Comparison of ENCODE assay signal across 15 cellular contexts in genomic region chr3:162643245-162643644, GRCh38.
"Had no signal": no experiment of that assay in that cellular context is flagged by ENCODE, and none has a peak within 500 bp of the region (broad histone marks: within the 10 kb centered on the region; RNA-seq: fewer than 3 reads in every experiment).

No MANE protein-coding gene starts in this region.

- H3K27ac Mint-ChIP-seq: activated naive CD4-positive, alpha-beta T cell treated with anti-CD3 and anti-CD28 coated beads, Interleukin-2, amount 10 ng/mL, durations not matched to agents 7 days and 5 days; activated T-helper 2 cell treated with anti-CD3 and anti-CD28 coated beads, Interferon-gamma antibody, Interleukin-2, Interleukin-4, amounts not matched to agents 10 μg/mL and 5 μg/mL and 100 μg/mL, durations not matched to agents 14 hours and 24 hours and 36 hours had no signal

- H3K27me3 ChIP-seq: adrenal gland, body of pancreas, tibial artery, vagina had no signal

- H3K36me3 ChIP-seq: adrenal gland, tibial artery, vagina had no signal

- H3K4me3 ChIP-seq: adrenal gland, body of pancreas, tibial artery, vagina had no signal

- H3K27ac ChIP-seq: adrenal gland, body of pancreas, epithelial cell of prostate, tibial artery, vagina had no signal

- H3K4me3 Mint-ChIP-seq: activated naive CD4-positive, alpha-beta T cell treated with anti-CD3 and anti-CD28 coated beads, Interleukin-2, amount 10 ng/mL, durations not matched to agents 7 days and 5 days; central memory CD8-positive, alpha-beta T cell; neural crest cell had no signal

- H3K9me3 ChIP-seq: adrenal gland, vagina had no signal

- ATAC-seq: body of pancreas had no signal

- H3K27me3 Mint-ChIP-seq: activated naive CD4-positive, alpha-beta T cell treated with anti-CD3 and anti-CD28 coated beads, Interleukin-2, amount 10 ng/mL, durations not matched to agents 7 days and 5 days; central memory CD8-positive, alpha-beta T cell had no signal

- H3K36me3 Mint-ChIP-seq: activated naive CD4-positive, alpha-beta T cell treated with anti-CD3 and anti-CD28 coated beads, Interleukin-2, amount 10 ng/mL, durations not matched to agents 7 days and 5 days had no signal

- DNase-seq: activated CD4-positive, alpha-beta T cell treated with anti-CD3 and anti-CD28 coated beads, Interleukin-2, amount 50 U/mL, for 1 hour; activated CD4-positive, CD25-positive, alpha-beta regulatory T cell; activated naive CD4-positive, alpha-beta T cell treated with anti-CD3 and anti-CD28 coated beads, Interleukin-2, amount 10 ng/mL, durations not matched to agents 7 days and 5 days; activated T-cell treated with anti-CD3 and anti-CD28 coated beads for 4 hours; adrenal gland; body of pancreas; effector memory CD4-positive, alpha-beta T cell; glutamatergic neuron; stimulated activated CD4-positive, alpha-beta T cell treated with anti-CD3 and anti-CD28 coated beads, Interleukin-4, amount 100 ng/mL, for 1 hour; tibial artery had no signal

- H3K4me1 ChIP-seq: adrenal gland, body of pancreas, tibial artery, vagina had no signal

- H3K4me1 Mint-ChIP-seq: activated naive CD4-positive, alpha-beta T cell treated with anti-CD3 and anti-CD28 coated beads, Interleukin-2, amount 10 ng/mL, durations not matched to agents 7 days and 5 days; central memory CD8-positive, alpha-beta T cell; neural crest cell had no signal
